ENCODE assay signal across 8 cellular contexts in genomic region chr6:149963462-149964242, GRCh38. TPM values are rescaled to one million over a fixed set of nuclear protein-coding genes. Genes with fewer than 3 reads are reported as not detected.
A peak's percentile ranks its signal among the peaks of the same experiment; 100 is the strongest.
DNase-seq lines count a peak whose midpoint lies in the region; ATAC-seq, FAIRE-seq and TF ChIP-seq lines count a peak whose summit lies in the region.

Gene ULBP1, plus strand, starts transcription at chr6:149963943. Its CDS starts 107 bp downstream, at chr6:149964050.

- H3K4me3 Mint-ChIP-seq in activated naive CD4-positive, alpha-beta T cell treated with anti-CD3 and anti-CD28 coated beads, Interleukin-2, amount 10 ng/mL, durations not matched to agents 7 days and 5 days = peak within 1 kb of the TSS; percentile 72

- 1 to 3% methylated on average over 56 to 57 of the region's 57 CpGs for WGBS in pancreas, 2 donors

- CTCF ChIA-PET in activated naive CD4-positive, alpha-beta T cell treated with anti-CD3 and anti-CD28 coated beads, Interleukin-2, amount 10 ng/mL, durations not matched to agents 7 days and 5 days (lab: Charles Lee) = no interaction called here

- H3K9ac ChIP-seq in SK-N-MC (ENCODE audit: insufficient read length) = peak within 1 kb of the TSS; percentile 78

- no peak for FAIRE-seq in pancreas (lab: Jason Lieb, UNC)

- H3K27ac ChIP-seq in SK-N-MC = peak within 1 kb of the TSS; percentile 72
- no peak within 1 kb of the TSS for H3K27ac ChIP-seq in pancreas
- H3K27ac ChIP-seq in tibial artery = no peak within 1 kb of the TSS

- H3K9me3 ChIP-seq in SK-N-MC (ENCODE audit: low read depth, low read length) = no peaks in the 10 kb centered on the region
- H3K9me3 ChIP-seq in pancreas = no peaks in the 10 kb centered on the region
- no peaks in the 10 kb centered on the region for H3K9me3 ChIP-seq in tibial artery

- peak within 1 kb of the TSS; percentile 70 for H3K27ac Mint-ChIP-seq in activated naive CD4-positive, alpha-beta T cell treated with anti-CD3 and anti-CD28 coated beads, Interleukin-2, amount 10 ng/mL, durations not matched to agents 7 days and 5 days

- H3K4me1 Mint-ChIP-seq in activated naive CD4-positive, alpha-beta T cell treated with anti-CD3 and anti-CD28 coated beads, Interleukin-2, amount 10 ng/mL, durations not matched to agents 7 days and 5 days = peaks cover 30% of the 10 kb centered on the region

- no peaks in the 10 kb centered on the region for H3K9me3 Mint-ChIP-seq in activated naive CD4-positive, alpha-beta T cell treated with anti-CD3 and anti-CD28 coated beads, Interleukin-2, amount 10 ng/mL, durations not matched to agents 7 days and 5 days

- H3K27me3 ChIP-seq in pancreas = peaks cover 0 to 15% (median 0%) of the 10 kb centered on the region in 4 donors
- H3K27me3 ChIP-seq in tibial artery = peaks cover 0 to 81% of the 10 kb centered on the region in 2 donors

- H3K36me3 ChIP-seq in SK-N-MC (ENCODE audit: insufficient read depth, low read length) (no peaks in the 10 kb centered on the region), pancreas (no peaks in the 10 kb centered on the region), tibial artery (no peaks in the 10 kb centered on the region)

- DNase-seq in AG08396 (ENCODE audit: low spot score) (peak; percentile 85), M059J (ENCODE audit: low read depth) (peak; percentile 86), SK-N-MC (ENCODE audit: low read depth, low spot score) (peak; percentile 44), Right ventricle myocardium inferior (ENCODE audit: missing footprints) (peak; percentile 95), pancreas (peak; percentile 41 to 81 (median 72)), tibial artery (peak; percentile 84 to 91)
- DNase-seq in activated naive CD4-positive, alpha-beta T cell treated with anti-CD3 and anti-CD28 coated beads, Interleukin-2, amount 10 ng/mL, durations not matched to agents 7 days and 5 days = peak; percentile 88

- H3K4me1 ChIP-seq in pancreas (peaks cover 0 to 5% (median 0%) of the 10 kb centered on the region in 3 donors), tibial artery (peaks cover 0 to 28% (median 26%) of the 10 kb centered on the region in 4 donors)

- H3K27me3 Mint-ChIP-seq in activated naive CD4-positive, alpha-beta T cell treated with anti-CD3 and anti-CD28 coated beads, Interleukin-2, amount 10 ng/mL, durations not matched to agents 7 days and 5 days = peaks cover 99% of the 10 kb centered on the region

- intact Hi-C loops in Right ventricle myocardium inferior (cut with DNase I) = no loop called here
- intact Hi-C loops in pancreas (cut with DNase I) = no loop called here
- intact Hi-C loops in tibial artery (cut with DNase I; ENCODE audit: low total_unique reads) = loop anchor here (2.0 kb wide), 1 partner anchor 25 kb away; no protein-coding TSS in a partner anchor

- peak within 1 kb of the TSS; percentile 86 for H3K4me3 ChIP-seq in SK-N-MC
- peak within 1 kb of the TSS; percentile 14 to 50 (median 28) for H3K4me3 ChIP-seq in pancreas
- peak within 1 kb of the TSS; percentile 45 to 54 for H3K4me3 ChIP-seq in tibial artery

- no peaks in the 10 kb centered on the region for H3K36me3 Mint-ChIP-seq in activated naive CD4-positive, alpha-beta T cell treated with anti-CD3 and anti-CD28 coated beads, Interleukin-2, amount 10 ng/mL, durations not matched to agents 7 days and 5 days

- peak; percentile 52 for ATAC-seq in GM19455 (IDR thresholded peaks at IDR 0.05; ENCODE audit: unreplicated experiment)
- ATAC-seq in Right ventricle myocardium inferior = peak; percentile 95
- ATAC-seq in pancreas = peak; percentile 72 to 88 (median 82)

- TF ChIP-seq CTCF in pancreas (IDR thresholded peaks at IDR 0.05) (no peak), tibial artery (IDR thresholded peaks at IDR 0.05) (no peak)

RNA-seq across cellular contexts. Expression of gene ULBP1, which starts in this region (rescaled TPM):
- 0.76 and 1.1 TPM in 2 replicates for total RNA-seq in M059J (2014; rRNA removed; shearing (Covaris generic))
- total RNA-seq in Right ventricle myocardium inferior (0.30 TPM), pancreas (1 to 10 TPM in 1 of 6 donors, under 1 TPM in 3, not detected in 2; 0.04 to 1.3 (median 0.09) TPM)
- under 1 TPM in 1 of 2 donors, not detected in 1; 0.02 TPM for polyA plus RNA-seq in pancreas

Comparison
In these comparisons a context has a peak if more than half of its experiments do, and no peak if none do; other contexts are left out.
1. Peak in DNase-seq and ATAC-seq in Right ventricle myocardium inferior; RNA of the gene not detected or under 1 TPM.
2. DNase-seq: peak in every context shown above with its lines; median percentile 95 in Right ventricle myocardium inferior; 88 in activated naive CD4-positive, alpha-beta T cell treated with anti-CD3 and anti-CD28 coated beads, Interleukin-2, amount 10 ng/mL, durations not matched to agents 7 days and 5 days; 88 in tibial artery; 86 in M059J; 85 in AG08396; 72 in pancreas; 44 in SK-N-MC.
3. H3K4me3 ChIP-seq: peak in every context shown above with its lines; median percentile 86 in SK-N-MC; 50 in tibial artery; 28 in pancreas.